In genomic region chr7:107631588-107631987, GRCh38 we compare ENCODE assay signal across 19 cellular contexts. TPM values are rescaled to one million over a fixed set of nuclear protein-coding genes. Genes with fewer than 3 reads are reported as not detected.
"Had no signal": no experiment of that assay in that cellular context is flagged by ENCODE, and none has a peak within 500 bp of the region (broad histone marks: within the 10 kb centered on the region; RNA-seq: fewer than 3 reads in every experiment).

No MANE protein-coding gene starts in this region.

- H3K27me3 ChIP-seq: esophagus squamous epithelium, gastroesophageal sphincter, sigmoid colon, testis, transverse colon had no signal

- H3K27ac ChIP-seq: coronary artery, epithelial cell of prostate, esophagus squamous epithelium, gastroesophageal sphincter, sigmoid colon, skin epidermis, testis, transverse colon had no signal

- H3K4me3 ChIP-seq: coronary artery, esophagus squamous epithelium, gastroesophageal sphincter, sigmoid colon, skin epidermis, testis, transverse colon had no signal

- H3K9me3 ChIP-seq: esophagus squamous epithelium, gastroesophageal sphincter, sigmoid colon, testis, transverse colon had no signal

- H3K36me3 ChIP-seq: transverse colon had no signal

- H3K4me1 ChIP-seq: esophagus squamous epithelium, gastroesophageal sphincter, sigmoid colon, testis, transverse colon had no signal

- ATAC-seq: gastroesophageal sphincter; left lobe of liver; natural killer cell; stimulated activated naive B cell treated with anti-CD40 and anti-IgM and Interleukin-4, amounts not matched to agents 10 μg/mL and 1 μg/mL and 100 μg/mL, for 72 hours; stimulated activated naive CD8-positive, alpha-beta T cell treated with anti-CD3 and anti-CD28 coated beads, Interleukin-15, amount 100 ng/mL, for 72 hours had no signal

- DNase-seq: effector memory CD4-positive, alpha-beta T cell; esophagus squamous epithelium; foreskin fibroblast; glutamatergic neuron; islet precursor cell; natural killer cell; sigmoid colon; stimulated activated CD4-positive, alpha-beta T cell treated with anti-CD3 and anti-CD28 coated beads, Interleukin-2, amount 100 ng/mL, for 24 hours; stimulated activated CD4-positive, alpha-beta T cell treated with anti-CD3 and anti-CD28 coated beads, Interleukin-4, amount 100 ng/mL, for 4 hours; stimulated activated naive B cell treated with anti-CD40 and anti-IgM and Interleukin-4, amounts not matched to agents 10 μg/mL and 1 μg/mL and 100 μg/mL, for 72 hours; stimulated activated naive CD8-positive, alpha-beta T cell treated with anti-CD3 and anti-CD28 coated beads, Interleukin-15, amount 100 ng/mL, for 72 hours; testis; transverse colon had no signal

RNA-seq across cellular contexts. Expression of gene SLC26A4, which starts 29.0 kb away (rescaled TPM):
- total RNA-seq: left lobe of liver, mesothelial cell of epicardium had no signal
